In genomic region chr16:17433577-17433960, GRCh38 we compare ENCODE assay signal across 1 cellular context.
TF ChIP-seq lines count a peak whose summit lies in the region.

No MANE protein-coding gene starts in this region.

TF ChIP-seq in GM23338, 12 proteins besides CTCF, POLR2A, EP300 and RAD21 (continued from another document):
- TF ChIP-seq, protein P1, sequence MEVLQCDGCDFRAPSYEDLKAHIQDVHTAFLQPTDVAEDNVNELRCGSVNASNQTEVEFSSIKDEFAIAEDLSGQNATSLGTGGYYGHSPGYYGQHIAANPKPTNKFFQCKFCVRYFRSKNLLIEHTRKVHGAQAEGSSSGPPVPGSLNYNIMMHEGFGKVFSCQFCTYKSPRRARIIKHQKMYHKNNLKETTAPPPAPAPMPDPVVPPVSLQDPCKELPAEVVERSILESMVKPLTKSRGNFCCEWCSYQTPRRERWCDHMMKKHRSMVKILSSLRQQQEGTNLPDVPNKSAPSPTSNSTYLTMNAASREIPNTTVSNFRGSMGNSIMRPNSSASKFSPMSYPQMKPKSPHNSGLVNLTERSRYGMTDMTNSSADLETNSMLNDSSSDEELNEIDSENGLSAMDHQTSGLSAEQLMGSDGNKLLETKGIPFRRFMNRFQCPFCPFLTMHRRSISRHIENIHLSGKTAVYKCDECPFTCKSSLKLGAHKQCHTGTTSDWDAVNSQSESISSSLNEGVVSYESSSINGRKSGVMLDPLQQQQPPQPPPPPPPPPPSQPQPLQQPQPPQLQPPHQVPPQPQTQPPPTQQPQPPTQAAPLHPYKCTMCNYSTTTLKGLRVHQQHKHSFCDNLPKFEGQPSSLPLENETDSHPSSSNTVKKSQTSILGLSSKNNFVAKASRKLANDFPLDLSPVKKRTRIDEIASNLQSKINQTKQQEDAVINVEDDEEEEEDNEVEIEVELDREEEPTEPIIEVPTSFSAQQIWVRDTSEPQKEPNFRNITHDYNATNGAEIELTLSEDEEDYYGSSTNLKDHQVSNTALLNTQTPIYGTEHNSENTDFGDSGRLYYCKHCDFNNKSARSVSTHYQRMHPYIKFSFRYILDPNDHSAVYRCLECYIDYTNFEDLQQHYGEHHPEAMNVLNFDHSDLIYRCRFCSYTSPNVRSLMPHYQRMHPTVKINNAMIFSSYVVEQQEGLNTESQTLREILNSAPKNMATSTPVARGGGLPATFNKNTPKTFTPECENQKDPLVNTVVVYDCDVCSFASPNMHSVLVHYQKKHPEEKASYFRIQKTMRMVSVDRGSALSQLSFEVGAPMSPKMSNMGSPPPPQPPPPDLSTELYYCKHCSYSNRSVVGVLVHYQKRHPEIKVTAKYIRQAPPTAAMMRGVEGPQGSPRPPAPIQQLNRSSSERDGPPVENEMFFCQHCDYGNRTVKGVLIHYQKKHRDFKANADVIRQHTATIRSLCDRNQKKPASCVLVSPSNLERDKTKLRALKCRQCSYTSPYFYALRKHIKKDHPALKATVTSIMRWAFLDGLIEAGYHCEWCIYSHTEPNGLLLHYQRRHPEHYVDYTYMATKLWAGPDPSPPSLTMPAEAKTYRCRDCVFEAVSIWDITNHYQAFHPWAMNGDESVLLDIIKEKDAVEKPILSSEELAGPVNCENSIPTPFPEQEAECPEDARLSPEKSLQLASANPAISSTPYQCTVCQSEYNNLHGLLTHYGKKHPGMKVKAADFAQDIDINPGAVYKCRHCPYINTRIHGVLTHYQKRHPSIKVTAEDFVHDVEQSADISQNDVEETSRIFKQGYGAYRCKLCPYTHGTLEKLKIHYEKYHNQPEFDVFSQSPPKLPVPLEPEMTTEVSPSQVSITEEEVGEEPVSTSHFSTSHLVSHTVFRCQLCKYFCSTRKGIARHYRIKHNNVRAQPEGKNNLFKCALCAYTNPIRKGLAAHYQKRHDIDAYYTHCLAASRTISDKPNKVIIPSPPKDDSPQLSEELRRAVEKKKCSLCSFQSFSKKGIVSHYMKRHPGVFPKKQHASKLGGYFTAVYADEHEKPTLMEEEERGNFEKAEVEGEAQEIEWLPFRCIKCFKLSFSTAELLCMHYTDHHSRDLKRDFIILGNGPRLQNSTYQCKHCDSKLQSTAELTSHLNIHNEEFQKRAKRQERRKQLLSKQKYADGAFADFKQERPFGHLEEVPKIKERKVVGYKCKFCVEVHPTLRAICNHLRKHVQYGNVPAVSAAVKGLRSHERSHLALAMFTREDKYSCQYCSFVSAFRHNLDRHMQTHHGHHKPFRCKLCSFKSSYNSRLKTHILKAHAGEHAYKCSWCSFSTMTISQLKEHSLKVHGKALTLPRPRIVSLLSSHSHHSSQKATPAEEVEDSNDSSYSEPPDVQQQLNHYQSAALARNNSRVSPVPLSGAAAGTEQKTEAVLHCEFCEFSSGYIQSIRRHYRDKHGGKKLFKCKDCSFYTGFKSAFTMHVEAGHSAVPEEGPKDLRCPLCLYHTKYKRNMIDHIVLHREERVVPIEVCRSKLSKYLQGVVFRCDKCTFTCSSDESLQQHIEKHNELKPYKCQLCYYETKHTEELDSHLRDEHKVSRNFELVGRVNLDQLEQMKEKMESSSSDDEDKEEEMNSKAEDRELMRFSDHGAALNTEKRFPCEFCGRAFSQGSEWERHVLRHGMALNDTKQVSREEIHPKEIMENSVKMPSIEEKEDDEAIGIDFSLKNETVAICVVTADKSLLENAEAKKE (CRISPR knock-in tag; IDR thresholded peaks at IDR 0.05) = 0 out of 2 replicates have a peak, but pooled peaks have one; percentile 49
- no peak for TF ChIP-seq ZNF331 (CRISPR knock-in tag; IDR thresholded peaks at IDR 0.05; ENCODE audit: low read depth)
